In genomic region chr3:85935171-85935570, GRCh38 we compare ENCODE assay signal across 27 cellular contexts.
"Had no signal": no experiment of that assay in that cellular context is flagged by ENCODE, and none has a peak within 500 bp of the region (broad histone marks: within the 10 kb centered on the region; RNA-seq: fewer than 3 reads in every experiment).

No MANE protein-coding gene starts in this region.

- H3K4me3 ChIP-seq: coronary artery, dorsolateral prefrontal cortex, gastrocnemius medialis, heart right ventricle had no signal

- H3K27ac ChIP-seq: brain microvascular endothelial cell, coronary artery, gastrocnemius medialis, heart right ventricle, WERI-Rb-1 had no signal

- H3K9me3 ChIP-seq: gastrocnemius medialis, heart right ventricle had no signal

- H3K4me1 ChIP-seq: gastrocnemius medialis, heart right ventricle had no signal

- DNase-seq: activated B cell treated with CpG ODN at 0.5 μM for 24 hours; activated CD4-positive, alpha-beta T cell treated with anti-CD3 and anti-CD28 coated beads for 48 hours; activated CD4-positive, alpha-beta T cell treated with anti-CD3 and anti-CD28 coated beads, Interleukin-2, amount 50 U/mL, for 1 hour; activated CD4-positive, alpha-beta T cell treated with anti-CD3 and anti-CD28 coated beads, Interleukin-2, amount 50 U/mL, for 48 hours; activated CD8-positive, alpha-beta memory T cell treated with anti-CD3 and anti-CD28 coated beads for 24 hours; activated CD8-positive, alpha-beta T cell treated with anti-CD3 and anti-CD28 coated beads for 36 hours; activated effector memory CD4-positive, alpha-beta T cell treated with Interleukin-2 at 50 U/mL for 16 hours; activated gamma-delta T cell treated with Interleukin-2 at 50 U/mL for 16 hours; activated naive CD4-positive, alpha-beta T cell treated with anti-CD3 and anti-CD28 coated beads, Interleukin-2, amount 50 U/mL, for 16 hours; activated naive CD4-positive, alpha-beta T cell treated with Interleukin-2 at 50 U/mL for 16 hours; activated T-cell treated with anti-CD3 and anti-CD28 coated beads, Interleukin-2, amount 50 U/mL, for 4 hours; amniotic stem cell; anterior cingulate cortex; brain microvascular endothelial cell; dorsolateral prefrontal cortex; effector memory CD4-positive, alpha-beta T cell; endodermal cell; foreskin fibroblast; gastrocnemius medialis; heart right ventricle; T-helper 17 cell; T1000; WERI-Rb-1 had no signal

- H3K27me3 ChIP-seq: brain microvascular endothelial cell, dorsolateral prefrontal cortex, gastrocnemius medialis, heart right ventricle had no signal

- H3K36me3 ChIP-seq: brain microvascular endothelial cell, gastrocnemius medialis, heart right ventricle, WERI-Rb-1 had no signal

- ATAC-seq: activated CD4-positive, CD25-positive, alpha-beta regulatory T cell treated with anti-CD3 and anti-CD28 coated beads, Interleukin-2, amount 50 U/mL, for 24 hours; activated CD8-positive, alpha-beta T cell treated with anti-CD3 and anti-CD28 coated beads for 36 hours; activated T-cell treated with anti-CD3 and anti-CD28 coated beads, Interleukin-2, amount 50 U/mL, for 4 hours; activated T-helper 17 cell treated with anti-CD3 and anti-CD28 coated beads, Interleukin-2, amount 50 U/mL, for 72 hours; esophagus mucosa; gastrocnemius medialis; heart right ventricle; T-helper 17 cell had no signal
